14 cellular contexts compared by ENCODE assay signal in genomic region chr3:15294914-15295313, GRCh38. TPM values are rescaled to one million over a fixed set of nuclear protein-coding genes. Genes with fewer than 3 reads are reported as not detected.
DNase-seq lines count a peak whose midpoint lies in the region; ATAC-seq and TF ChIP-seq lines count a peak whose summit lies in the region.
"Had no signal": no experiment of that assay in that cellular context is flagged by ENCODE, and none has a peak within 500 bp of the region (broad histone marks: within the 10 kb centered on the region; RNA-seq: fewer than 3 reads in every experiment).

No MANE protein-coding gene starts in this region.

- H3K9me3 Mint-ChIP-seq in T-helper 2 cell treated with Interferon-gamma antibody and Interleukin-4, amounts not matched to agents 5 μg/mL and 100 μg/mL, for 36 hours, result no peaks in the 10 kb centered on the region
- peaks cover 2% of the 10 kb centered on the region for H3K9me3 Mint-ChIP-seq in memory B cell

- no peaks in the 10 kb centered on the region for H3K27me3 Mint-ChIP-seq in T-helper 2 cell treated with Interferon-gamma antibody and Interleukin-4, amounts not matched to agents 5 μg/mL and 100 μg/mL, for 36 hours (ENCODE audit: low read depth)
- no peaks in the 10 kb centered on the region for H3K27me3 Mint-ChIP-seq in memory B cell

- in situ Hi-C loops in transverse colon (cut with MboI; ENCODE audit: low pct_ligation_motif_present in 1 of 4, low pct_unique_long_range_greater_than_20kb in 1 of 4, low sequenced_read_pairs in 3 of 4), result no loop called here

- ATAC-seq in memory B cell (ENCODE audit: low read depth) (peak; percentile 43), omental fat pad (ENCODE audit: low FRiP score) (no peak)

- peaks cover 35% of the 10 kb centered on the region for H3K36me3 Mint-ChIP-seq in T-helper 2 cell treated with Interferon-gamma antibody and Interleukin-4, amounts not matched to agents 5 μg/mL and 100 μg/mL, for 36 hours (ENCODE audit: low read depth)
- peaks cover 17% of the 10 kb centered on the region for H3K36me3 Mint-ChIP-seq in memory B cell

- H3K4me3 Mint-ChIP-seq in T-helper 2 cell treated with Interferon-gamma antibody and Interleukin-4, amounts not matched to agents 5 μg/mL and 100 μg/mL, for 36 hours, result no peak overlapping the region
- H3K4me3 Mint-ChIP-seq in memory B cell, result peak overlapping the region; percentile 72

- H3K4me1 ChIP-seq in transverse colon, result peaks cover 4 to 35% (median 11%) of the 10 kb centered on the region in 4 donors

- no peaks in the 10 kb centered on the region for H3K36me3 ChIP-seq in transverse colon

- 67 to 79% methylated on average over 4 to 5 of the region's 5 CpGs for WGBS in transverse colon (ENCODE audit: low coverage in 1 of 2), 2 donors

- TF ChIP-seq EP300 in transverse colon (IDR thresholded peaks at IDR 0.05; ENCODE audit: low read depth), result no peak

- peak overlapping the region; percentile 37 for H3K27ac Mint-ChIP-seq in T-helper 2 cell treated with Interferon-gamma antibody and Interleukin-4, amounts not matched to agents 5 μg/mL and 100 μg/mL, for 36 hours
- peak overlapping the region; percentile 89 for H3K27ac Mint-ChIP-seq in memory B cell

- H3K9me3 ChIP-seq in transverse colon, result no peaks in the 10 kb centered on the region

- DNase-seq in T-helper 2 cell treated with Interferon-gamma antibody and Interleukin-4, amounts not matched to agents 5 μg/mL and 100 μg/mL, for 36 hours (ENCODE audit: low spot score), result no peak
- DNase-seq in T-helper 2 cell (no peak), cerebellum (ENCODE audit: low spot score) (peak; percentile 67), memory B cell (ENCODE audit: low spot score in 2 of 2) (no peak), transverse colon (no peak), omental fat pad (ENCODE audit: low spot score) (no peak), activated T-cell treated with anti-CD3 and anti-CD28 coated beads for 4 hours (no peak), COLO829 (ENCODE audit: low spot score) (no peak)
- DNase-seq: activated CD8-positive, alpha-beta memory T cell treated with anti-CD3 and anti-CD28 coated beads, Interleukin-2, amount 50 U/mL, for 4 hours; effector memory CD4-positive, alpha-beta T cell; islet precursor cell; NCI-H1048; stimulated activated CD4-positive, alpha-beta T cell treated with anti-CD3 and anti-CD28 coated beads, Interleukin-12 subunit alpha, Interleukin-12 subunit beta, amount 100 ng/mL, for 4 hours had no signal

- H3K27ac ChIP-seq in transverse colon, result peak overlapping the region; percentile 69 to 77 (median 76)
- H3K27ac ChIP-seq: SK-N-MC had no signal

- no peaks in the 10 kb centered on the region for H3K27me3 ChIP-seq in transverse colon

- H3K4me3 ChIP-seq in transverse colon, result no peak overlapping the region
- H3K4me3 ChIP-seq: SK-N-MC had no signal

- intact Hi-C loops in transverse colon (cut with DNase I; ENCODE audit: low total_unique reads), result no loop called here

- no peak for TF ChIP-seq POLR2A in transverse colon (IDR thresholded peaks at IDR 0.05)

- no peak for TF ChIP-seq CTCF in transverse colon (IDR thresholded peaks at IDR 0.05)
- no peak for TF ChIP-seq CTCF in omental fat pad (IDR thresholded peaks at IDR 0.05)

- peaks cover 62% of the 10 kb centered on the region for H3K4me1 Mint-ChIP-seq in T-helper 2 cell treated with Interferon-gamma antibody and Interleukin-4, amounts not matched to agents 5 μg/mL and 100 μg/mL, for 36 hours (ENCODE audit: low read depth)
- H3K4me1 Mint-ChIP-seq in memory B cell, result peaks cover 59% of the 10 kb centered on the region

RNA-seq across cellular contexts. Expression of gene SH3BP5, which starts 37.5 kb away (rescaled TPM):
- total RNA-seq in cerebellum, result 58.1 TPM
- 10 to 100 TPM in 3 of 4 donors, 1 to 10 TPM in 1; 7.5 to 32.4 (median 15.8) TPM for total RNA-seq in transverse colon
- 100 to 1,000 TPM in 1 of 4 donors, 10 to 100 TPM in 3; 71.1 to 114 (median 88.4) TPM for total RNA-seq in omental fat pad
